ENCODE assay signal across 2 cellular contexts in the genomic region with DNA sequence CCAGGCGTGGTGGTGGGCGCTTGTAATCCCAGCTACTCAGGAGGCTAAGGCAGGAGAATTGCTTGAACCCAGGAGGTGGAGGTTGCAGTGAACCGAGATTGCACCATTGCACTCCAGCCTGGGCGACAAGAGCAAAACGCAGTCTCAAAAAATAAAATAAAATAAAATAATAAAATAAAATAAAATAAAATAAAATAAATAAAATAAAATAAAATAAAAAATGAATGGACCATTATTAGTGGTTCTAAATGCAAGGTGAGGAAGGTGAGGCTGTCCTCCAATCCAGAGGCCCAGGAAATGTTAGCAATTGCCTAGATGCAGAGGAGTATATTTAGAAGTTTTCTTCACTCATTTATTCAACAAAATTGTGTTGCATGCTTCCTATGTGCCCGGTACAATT. TPM values are rescaled to one million over a fixed set of nuclear protein-coding genes. Genes with fewer than 3 reads are reported as not detected.
"Had no signal": no experiment of that assay in that cellular context is flagged by ENCODE, and none has a peak within 500 bp of the region (broad histone marks: within the 10 kb centered on the region; RNA-seq: fewer than 3 reads in every experiment).

No MANE protein-coding gene starts in this region.

RNA-seq across cellular contexts. Expression of gene CRMP1, which starts 55.4 kb away (rescaled TPM):
- total RNA-seq: M059J, MCF 10A had no signal
